In the genomic region with DNA sequence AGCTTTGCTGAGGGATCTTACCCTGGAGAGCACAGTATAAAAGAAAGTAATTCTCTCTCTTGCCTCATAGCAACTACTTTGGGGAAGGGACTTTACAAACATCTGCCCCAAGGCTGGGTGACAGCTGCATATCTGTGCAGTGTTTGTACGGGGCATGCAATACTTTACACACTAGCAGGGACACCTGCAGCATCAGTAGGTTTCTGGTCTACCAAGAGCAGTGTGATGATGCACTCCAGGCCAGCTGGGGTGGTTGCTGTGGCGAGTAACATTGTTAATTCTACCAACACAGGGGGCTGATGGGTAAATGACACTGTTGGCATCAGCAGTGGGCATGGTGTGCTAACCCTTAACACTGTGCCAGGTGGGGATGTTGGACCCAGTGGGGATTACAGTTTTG, we compare ENCODE assay signal across 13 cellular contexts. TPM values are rescaled to one million over a fixed set of nuclear protein-coding genes. Genes with fewer than 3 reads are reported as not detected.
DNase-seq lines count a peak whose midpoint lies in the region; ATAC-seq, FAIRE-seq and TF ChIP-seq lines count a peak whose summit lies in the region.
"Had no signal": no experiment of that assay in that cellular context is flagged by ENCODE, and none has a peak within 500 bp of the region (broad histone marks: within the 10 kb centered on the region; RNA-seq: fewer than 3 reads in every experiment).

No MANE protein-coding gene starts in this region.

- H3K9me3 ChIP-seq in GM12878 (replicated peaks; ENCODE audit: control insufficient read depth, insufficient read depth, low read length), result peaks cover 4% of the 10 kb centered on the region; the same call in 1 of the 3 replicates
- H3K9me3 ChIP-seq: thyroid gland had no signal

- 0% methylated on average over 2 of the region's 2 CpGs for WGBS in GM12878 (ENCODE audit: insufficient coverage, insufficient replicate concordance, low lambda C conversion rate, missing lambda C conversion rate)

- POLR2A ChIA-PET in GM12878 (lab: Charles Lee), result interaction anchor here (2.4 to 2.8 kb wide), 3 partner anchors 8 to 55 kb away, joined by 7 to 34 read pairs (median 16); no protein-coding TSS in a partner anchor

- in situ Hi-C loops in GM12878 (cut with MboI), result no loop called here

- SMC1A ChIA-PET in GM12878 (lab: Charles Lee; ENCODE audit: uncharacterized antibody, unreplicated experiment), result interaction anchor here (0.6 to 8.6 kb wide), 10 partner anchors 8 to 345 kb away, joined by 3 to 139 read pairs (median 3); no protein-coding TSS in a partner anchor

- peak overlapping the region; percentile 17; the same call in 1 of the 2 replicates for H3K4me2 ChIP-seq in GM12878 (ENCODE audit: control insufficient read depth, insufficient read depth)

- H3K4me1 ChIP-seq in GM12878 (ENCODE audit: control insufficient read depth, insufficient read depth, low read length), result peaks cover 43% of the 10 kb centered on the region

- no peak for FAIRE-seq in GM12878 (lab: Jason Lieb, UNC)

- intact Hi-C loops in GM12878 (cut with micrococcal nuclease; ENCODE audit: unreplicated experiment), result loop anchor here (5.0 kb wide), 2 partner anchors 57 to 282 kb away; a partner anchor contains a TSS

- DNase-seq in DMS53 (lab: John Stamatoyannopoulos, UW) (peak; percentile 11), DMS53 treated with DMSO at 0.1 percent for 48 hours (lab: John Stamatoyannopoulos, UW; ENCODE audit: unreplicated experiment) (no peak), GM12878 (ENCODE audit: low read depth, low spot score) (peak; percentile 65), iPS-NIHi11 (ENCODE audit: low spot score) (no peak), NCI-H82 (lab: John Stamatoyannopoulos, UW) (no peak), occipital lobe (lab: John Stamatoyannopoulos, UW) (no peak)
- DNase-seq: activated T-cell treated with anti-CD3 and anti-CD28 coated beads, Interleukin-2, amount 50 U/mL, for 4 hours; hippocampal formation; NCI-H2029 treated with DMSO at 0.1 percent for 48 hours had no signal

- RAD21 ChIA-PET in GM12878 (lab: Charles Lee; ENCODE audit: unreplicated experiment), result interaction anchor here (1.2 to 5.3 kb wide), 7 partner anchors 8 to 102 kb away, joined by 3 to 88 read pairs (median 46); no protein-coding TSS in a partner anchor

- no peak overlapping the region for H3K4me3 ChIP-seq in GM12878
- H3K4me3 ChIP-seq: thyroid gland had no signal

- no peaks in the 10 kb centered on the region for H3K27me3 ChIP-seq in GM12878 (replicated peaks in 1 of 2; ENCODE audit: control insufficient read depth in 2 of 2, insufficient read depth in 2 of 2, low read length in 1 of 2)
- H3K27me3 ChIP-seq: thyroid gland had no signal

- TF ChIP-seq EP300 in GM12878 (IDR thresholded peaks at IDR 0.05; ENCODE audit: borderline replicate concordance in 1 of 2, control insufficient read depth in 1 of 2, low read depth in 2 of 2, low read length in 2 of 2), result peak; percentile 65 to 89; a peak in 3 of 4 replicates

- peak; percentile 49 for ATAC-seq in GM21390 (IDR thresholded peaks at IDR 0.05; ENCODE audit: unreplicated experiment)
- peak; percentile 70 for ATAC-seq in HG03280 (IDR thresholded peaks at IDR 0.05; ENCODE audit: unreplicated experiment)
- ATAC-seq in GM12878, result peak; percentile 67

- H4K20me1 ChIP-seq in GM12878 (ENCODE audit: control insufficient read depth, insufficient read depth), result no peaks in the 10 kb centered on the region

- CTCF ChIA-PET in GM12878 (lab: Yijun Ruan, JAX), result interaction anchor here (0.9 to 1.1 kb wide), 3 partner anchors 9 to 96 kb away, joined by 3 to 5 read pairs (median 3); no protein-coding TSS in a partner anchor

- no peaks in the 10 kb centered on the region for H3K79me2 ChIP-seq in GM12878 (ENCODE audit: control insufficient read depth, insufficient read depth, low read length)

- H2AFZ ChIP-seq in GM12878 (ENCODE audit: control insufficient read depth, low read depth, low read length), result no peak overlapping the region

- TF ChIP-seq RAD21 in GM12878 (IDR thresholded peaks at IDR 0.05; ENCODE audit: insufficient read depth, low read depth, low read length), result 0 out of 2 replicates have a peak, but pooled peaks have one; percentile 24

- no peaks in the 10 kb centered on the region for H3K36me3 ChIP-seq in GM12878 (ENCODE audit: control insufficient read depth in 2 of 2, insufficient read depth in 2 of 2, low read length in 1 of 2)
- H3K36me3 ChIP-seq: thyroid gland had no signal

- peak overlapping the region; percentile 89 for H3K27ac ChIP-seq in GM12878 (ENCODE audit: control insufficient read depth, insufficient read depth)
- H3K27ac ChIP-seq: 22Rv1 had no signal

- no peak for TF ChIP-seq CTCF in GM12878 (IDR thresholded peaks at IDR 0.05 in 2 of 3, conservative IDR thresholded peaks at IDR 0.05 in 1 of 3; ENCODE audit: control insufficient read depth in 2 of 3, extremely low read depth in 1 of 3, insufficient read depth in 1 of 3, low read depth in 3 of 3, low read length in 3 of 3)

- peak overlapping the region; percentile 6; the same call in 1 of the 2 replicates for H3K9ac ChIP-seq in GM12878 (ENCODE audit: control insufficient read depth, insufficient read depth, low read length)

- TF ChIP-seq POLR2A in GM12878 (IDR thresholded peaks at IDR 0.05; ENCODE audit: low read depth, low read length), result peak; percentile 25; the same call in 1 of the 2 replicates

- no TSS peak for BruUV-seq in GM12878 (replicated peaks; lab: Mats Ljungman, UMichigan)

TF ChIP-seq in GM12878, 131 proteins besides CTCF, POLR2A, EP300 and RAD21 (continues in another document):
- TF ChIP-seq, protein P1, sequence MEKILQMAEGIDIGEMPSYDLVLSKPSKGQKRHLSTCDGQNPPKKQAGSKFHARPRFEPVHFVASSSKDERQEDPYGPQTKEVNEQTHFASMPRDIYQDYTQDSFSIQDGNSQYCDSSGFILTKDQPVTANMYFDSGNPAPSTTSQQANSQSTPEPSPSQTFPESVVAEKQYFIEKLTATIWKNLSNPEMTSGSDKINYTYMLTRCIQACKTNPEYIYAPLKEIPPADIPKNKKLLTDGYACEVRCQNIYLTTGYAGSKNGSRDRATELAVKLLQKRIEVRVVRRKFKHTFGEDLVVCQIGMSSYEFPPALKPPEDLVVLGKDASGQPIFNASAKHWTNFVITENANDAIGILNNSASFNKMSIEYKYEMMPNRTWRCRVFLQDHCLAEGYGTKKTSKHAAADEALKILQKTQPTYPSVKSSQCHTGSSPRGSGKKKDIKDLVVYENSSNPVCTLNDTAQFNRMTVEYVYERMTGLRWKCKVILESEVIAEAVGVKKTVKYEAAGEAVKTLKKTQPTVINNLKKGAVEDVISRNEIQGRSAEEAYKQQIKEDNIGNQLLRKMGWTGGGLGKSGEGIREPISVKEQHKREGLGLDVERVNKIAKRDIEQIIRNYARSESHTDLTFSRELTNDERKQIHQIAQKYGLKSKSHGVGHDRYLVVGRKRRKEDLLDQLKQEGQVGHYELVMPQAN (conservative IDR thresholded peaks at IDR 0.05), result no peak
- TF ChIP-seq ATF7 (IDR thresholded peaks at IDR 0.05; ENCODE audit: low read depth) (no peak; the same call in 1 of the 2 replicates), SMC3 (IDR thresholded peaks at IDR 0.05; ENCODE audit: borderline replicate concordance, low read length) (peak; percentile 27; the same call in 1 of the 2 replicates), STAT3 (IDR thresholded peaks at IDR 0.05; ENCODE audit: low read depth, low read length) (no peak), EED (IDR thresholded peaks at IDR 0.05; ENCODE audit: low read depth) (peak; percentile 62; the same call in 1 of the 2 replicates), FOXK2 (IDR thresholded peaks at IDR 0.05) (no peak), ESRRA (IDR thresholded peaks at IDR 0.05; ENCODE audit: low read length) (no peak), BHLHE40 (IDR thresholded peaks at IDR 0.05; ENCODE audit: borderline replicate concordance in 1 of 2, low read depth in 2 of 2, low read length in 1 of 2) (no peak)
- TF ChIP-seq, protein P2, sequence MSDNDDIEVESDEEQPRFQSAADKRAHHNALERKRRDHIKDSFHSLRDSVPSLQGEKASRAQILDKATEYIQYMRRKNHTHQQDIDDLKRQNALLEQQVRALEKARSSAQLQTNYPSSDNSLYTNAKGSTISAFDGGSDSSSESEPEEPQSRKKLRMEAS (IDR thresholded peaks at IDR 0.05; ENCODE audit: low read depth, low read length), result no peak
- TF ChIP-seq, protein P3, sequence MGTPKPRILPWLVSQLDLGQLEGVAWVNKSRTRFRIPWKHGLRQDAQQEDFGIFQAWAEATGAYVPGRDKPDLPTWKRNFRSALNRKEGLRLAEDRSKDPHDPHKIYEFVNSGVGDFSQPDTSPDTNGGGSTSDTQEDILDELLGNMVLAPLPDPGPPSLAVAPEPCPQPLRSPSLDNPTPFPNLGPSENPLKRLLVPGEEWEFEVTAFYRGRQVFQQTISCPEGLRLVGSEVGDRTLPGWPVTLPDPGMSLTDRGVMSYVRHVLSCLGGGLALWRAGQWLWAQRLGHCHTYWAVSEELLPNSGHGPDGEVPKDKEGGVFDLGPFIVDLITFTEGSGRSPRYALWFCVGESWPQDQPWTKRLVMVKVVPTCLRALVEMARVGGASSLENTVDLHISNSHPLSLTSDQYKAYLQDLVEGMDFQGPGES (IDR thresholded peaks at IDR 0.05), result no peak

RNA-seq across cellular contexts. Expression of a gene that starts 48.0 kb away (rescaled TPM):
- 1.6 and 2.0 TPM in 2 replicates for total RNA-seq in GM12878 (2013; cell fraction: nucleolus; rRNA removed)
- total RNA-seq in GM12878 (2014; rRNA removed) (1.4 and 2.2 TPM in 2 replicates), GM12878 (2014; rRNA removed; fragmentation: Illumina TruSeq; extraction: Trizol) (2.1 and 2.5 TPM in 2 replicates), GM12878 (2021) (1.7 and 2.5 TPM in 2 replicates), occipital lobe (2.5 TPM)
- polyA plus RNA-seq in GM12878 (2011; ENCODE audit: low read depth), result 1.7 TPM
- polyA plus RNA-seq in GM12878 (2011; rRNA removed) (0.10 and 0.14 TPM in 2 replicates), GM12878 (2014; fragmentation: Illumina TruSeq; extraction: Trizol) (1.7 and 2.1 TPM in 2 replicates), GM12878 (2014; fragmentation: Nextera tagmentation; extraction: Ambion mirVana) (1 to 10 TPM; 2.5 to 2.6 TPM), GM12878 (2014; rRNA removed) (1.3 and 2.2 TPM in 2 replicates), GM12878 (2016; fragmentation: Nextera tagmentation; extraction: Ambion mirVana) (under 1 TPM; 0.72 to 0.84 TPM)
- not detected in 2 replicates for polyA plus RNA-seq in GM12878 (2011; cell fraction: cytosol; rRNA removed)
- polyA plus RNA-seq in GM12878 (2011; cell fraction: nucleus; rRNA removed), result 0.47 and 0.52 TPM in 2 replicates
- 2.5 and 3.2 TPM in 2 replicates for polyA plus RNA-seq in GM12878 (2012)
- polyA minus RNA-seq in GM12878 (2011; rRNA and poly(A)+ RNA removed), result 0.10 TPM in 1 of 2 replicates, not detected in the other
- not detected in 2 replicates for polyA minus RNA-seq in GM12878 (2011; cell fraction: cytosol; rRNA and poly(A)+ RNA removed)
- polyA minus RNA-seq in GM12878 (2011; cell fraction: nucleus; rRNA and poly(A)+ RNA removed), result 0.12 and 0.29 TPM in 2 replicates

Comparison
In these comparisons a context has a peak if more than half of its experiments do, and no peak if none do; other contexts are left out.
1. DNase-seq: peak in DMS53 (single experiment) and GM12878 (single experiment); none in DMS53 treated with DMSO at 0.1 percent for 48 hours (single experiment), iPS-NIHi11 (single experiment), NCI-H82 (single experiment) and occipital lobe (single experiment).
2. Peak in every context shown above with its lines, with median percentiles within 50 percentile points of each other: ATAC-seq.